In genomic region chr3:119891944-119892721, GRCh38 we compare ENCODE assay signal across 9 cellular contexts.
DNase-seq lines count a peak whose midpoint lies in the region; ATAC-seq and TF ChIP-seq lines count a peak whose summit lies in the region.
"Had no signal": no experiment of that assay in that cellular context is flagged by ENCODE, and none has a peak within 500 bp of the region (broad histone marks: within the 10 kb centered on the region; RNA-seq: fewer than 3 reads in every experiment).

No MANE protein-coding gene starts in this region.

- H3K9me3 ChIP-seq in gastroesophageal sphincter (peaks cover 0 to 8% (median 0%) of the 10 kb centered on the region in 3 donors), ovary (peaks cover 0 to 6% of the 10 kb centered on the region in 2 donors)

- TF ChIP-seq POLR2A in gastroesophageal sphincter (IDR thresholded peaks at IDR 0.05) (no peak), ovary (IDR thresholded peaks at IDR 0.05) (no peak)

- H3K9me3 Mint-ChIP-seq in activated T-cell treated with anti-CD3 and anti-CD28 coated beads, Interleukin-2, amount 50 U/mL, for 72 hours: peaks cover 3 to 5% of the 10 kb centered on the region in 2 donors

- H3K27me3 ChIP-seq in gastroesophageal sphincter (no peaks in the 10 kb centered on the region), ovary (no peaks in the 10 kb centered on the region)
- H3K27me3 ChIP-seq: BLaER1 had no signal

- H3K4me1 ChIP-seq in gastroesophageal sphincter (peaks cover 0 to 10% (median 0%) of the 10 kb centered on the region in 3 donors), ovary (ENCODE audit: insufficient read depth) (peaks cover 3% of the 10 kb centered on the region)
- H3K4me1 ChIP-seq: BLaER1 had no signal

- TF ChIP-seq EP300 in gastroesophageal sphincter (IDR thresholded peaks at IDR 0.05) (no peak), ovary (IDR thresholded peaks at IDR 0.05) (no peak)

- H3K4me3 ChIP-seq in gastroesophageal sphincter (no peak overlapping the region), ovary (no peak overlapping the region)
- H3K4me3 ChIP-seq: BLaER1 had no signal

- H3K27ac ChIP-seq in gastroesophageal sphincter (no peak overlapping the region), ovary (no peak overlapping the region)
- H3K27ac ChIP-seq: BLaER1 had no signal

- ATAC-seq in HG02943 (IDR thresholded peaks at IDR 0.05; ENCODE audit: low read depth, unreplicated experiment) (peak; percentile 73), gastroesophageal sphincter (peak; percentile 46), HG02763 (IDR thresholded peaks at IDR 0.05; ENCODE audit: unreplicated experiment) (no peak)
- ATAC-seq in activated T-cell treated with anti-CD3 and anti-CD28 coated beads, Interleukin-2, amount 50 U/mL, for 72 hours (replicated peaks in 1 of 2): peak; percentile 55 to 75

- peak; percentile 56 to 80 (median 70) for TF ChIP-seq CTCF in gastroesophageal sphincter (IDR thresholded peaks at IDR 0.05)
- peak; percentile 45 to 73 (median 57) for TF ChIP-seq CTCF in ovary (IDR thresholded peaks at IDR 0.05)

- peak overlapping the region in 1 of 2 donors; percentile 33 for H3K4me3 Mint-ChIP-seq in activated T-cell treated with anti-CD3 and anti-CD28 coated beads, Interleukin-2, amount 50 U/mL, for 72 hours

- peak; percentile 63 for DNase-seq in NCI-H1436 (lab: John Stamatoyannopoulos, UW)
- no peak for DNase-seq in NCI-H1436 treated with DMSO at 0.1 percent for 48 hours (lab: John Stamatoyannopoulos, UW)
- peak; percentile 33 for DNase-seq in NCI-H526 treated with DMSO at 0.1 percent for 48 hours (lab: John Stamatoyannopoulos, UW)
- DNase-seq in activated T-cell treated with anti-CD3 and anti-CD28 coated beads, Interleukin-2, amount 50 U/mL, for 72 hours: peak; percentile 43 to 55
- peak in 4 of 5 donors; percentile 10 to 34 (median 20) for DNase-seq in ovary

- no peaks in the 10 kb centered on the region for H3K27me3 Mint-ChIP-seq in activated T-cell treated with anti-CD3 and anti-CD28 coated beads, Interleukin-2, amount 50 U/mL, for 72 hours (ENCODE audit: low read depth)

- H3K36me3 Mint-ChIP-seq in activated T-cell treated with anti-CD3 and anti-CD28 coated beads, Interleukin-2, amount 50 U/mL, for 72 hours (ENCODE audit: insufficient read depth in 2 of 2): peaks cover 10 to 13% of the 10 kb centered on the region in 2 donors

- 15 to 31% methylated on average over 10 of the region's 10 CpGs for WGBS in gastroesophageal sphincter (ENCODE audit: low coverage in 1 of 2), 2 donors
- WGBS in ovary, 3 donors: 21 to 28% (median 23%) methylated on average over 10 of the region's 10 CpGs

- H3K4me1 Mint-ChIP-seq in activated T-cell treated with anti-CD3 and anti-CD28 coated beads, Interleukin-2, amount 50 U/mL, for 72 hours (ENCODE audit: low read depth): peaks cover 27% of the 10 kb centered on the region

- H3K36me3 ChIP-seq in gastroesophageal sphincter: peaks cover 0 to 25% of the 10 kb centered on the region in 2 donors
- H3K36me3 ChIP-seq in ovary: no peaks in the 10 kb centered on the region
- H3K36me3 ChIP-seq: BLaER1 had no signal

- no peak overlapping the region for H3K27ac Mint-ChIP-seq in activated T-cell treated with anti-CD3 and anti-CD28 coated beads, Interleukin-2, amount 50 U/mL, for 72 hours

- intact Hi-C loops in ovary (cut with DNase I): no loop called here
